ENCODE assay signal across 1 cellular context in the genomic region with DNA sequence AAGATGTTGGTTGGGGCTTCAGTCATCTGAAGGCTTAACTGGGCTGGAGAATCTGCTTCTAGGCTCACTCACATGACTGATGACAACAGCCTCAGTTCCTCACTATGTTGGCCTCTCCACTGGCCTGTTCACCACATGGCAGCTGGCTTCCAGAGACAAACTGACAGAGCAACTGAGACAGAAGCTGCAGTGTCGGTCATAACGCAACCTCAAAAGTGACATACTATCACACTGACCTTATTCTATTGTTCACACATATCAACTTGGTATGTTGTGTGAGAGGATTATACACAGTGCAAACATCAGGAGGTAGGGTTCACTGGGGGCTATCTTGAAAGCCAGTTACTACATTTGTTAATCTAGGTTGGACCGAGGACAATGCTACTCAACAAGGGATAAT.
TF ChIP-seq lines count a peak whose summit lies in the region.

No MANE protein-coding gene starts in this region.

TF ChIP-seq in endothelial cell of umbilical vein, 7 proteins besides CTCF, POLR2A, EP300 and RAD21:
- TF ChIP-seq, protein P1, sequence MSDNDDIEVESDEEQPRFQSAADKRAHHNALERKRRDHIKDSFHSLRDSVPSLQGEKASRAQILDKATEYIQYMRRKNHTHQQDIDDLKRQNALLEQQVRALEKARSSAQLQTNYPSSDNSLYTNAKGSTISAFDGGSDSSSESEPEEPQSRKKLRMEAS (IDR thresholded peaks at IDR 0.05; ENCODE audit: insufficient read depth, insufficient read length): no peak
- TF ChIP-seq MYC (IDR thresholded peaks at IDR 0.05; ENCODE audit: low read depth, low read length) (no peak), JUN (IDR thresholded peaks at IDR 0.05; ENCODE audit: borderline replicate concordance, insufficient read depth, insufficient read length, low read depth) (no peak), POLR2AphosphoS5 (IDR thresholded peaks at IDR 0.05; ENCODE audit: insufficient read depth, low read depth, low read length) (no peak), FOS (IDR thresholded peaks at IDR 0.05; ENCODE audit: borderline replicate concordance, insufficient read depth, low read length) (no peak), EZH2 (IDR thresholded peaks at IDR 0.05; ENCODE audit: borderline replicate concordance, low read depth, low read length, severe bottlenecking) (no peak), GATA2 (IDR thresholded peaks at IDR 0.05; ENCODE audit: insufficient read depth, insufficient read length, low read depth, low read length) (no peak)
